In genomic region chr3:141385386-141386079, GRCh38 we compare ENCODE assay signal across 14 cellular contexts.
A peak's percentile ranks its signal among the peaks of the same experiment; 100 is the strongest.
DNase-seq lines count a peak whose midpoint lies in the region; ATAC-seq, FAIRE-seq and TF ChIP-seq lines count a peak whose summit lies in the region.
"Had no signal": no experiment of that assay in that cellular context is flagged by ENCODE, and none has a peak within 500 bp of the region (broad histone marks: within the 10 kb centered on the region; RNA-seq: fewer than 3 reads in every experiment).

No MANE protein-coding gene starts in this region.

- no peak for FAIRE-seq in HTR-8/SVneo (lab: Jason Lieb, UNC)
- FAIRE-seq: A204.1, H1 had no signal

- ATAC-seq in HG03460 (IDR thresholded peaks at IDR 0.05; ENCODE audit: unreplicated experiment) (no peak), GM19023 (IDR thresholded peaks at IDR 0.05; ENCODE audit: unreplicated experiment) (no peak)
- ATAC-seq: mucosa of descending colon had no signal

- H3K9me3 ChIP-seq in SK-N-MC (ENCODE audit: low read depth, low read length) (no peaks in the 10 kb centered on the region), subcutaneous abdominal adipose tissue (ENCODE audit: control insufficient read depth in 5 of 5, low read length in 5 of 5) (no peaks in the 10 kb centered on the region)
- H3K9me3 ChIP-seq: mucosa of descending colon had no signal

- H3K9ac ChIP-seq in SK-N-MC (ENCODE audit: insufficient read length) (peak overlapping the region; percentile 93), subcutaneous abdominal adipose tissue (ENCODE audit: low read length in 5 of 5) (peak overlapping the region in 1 of 5 donors; percentile 44)

- TF ChIP-seq CTCF in fibroblast of mammary gland (conservative IDR thresholded peaks at IDR 0.05; ENCODE audit: control insufficient read depth, insufficient read depth, low read depth, low read length): no peak

- H3K4me3 ChIP-seq in SK-N-MC: peak overlapping the region; percentile 85
- peak overlapping the region; percentile 56 for H3K4me3 ChIP-seq in fibroblast of mammary gland (ENCODE audit: control insufficient read depth, low read depth, low read length)
- H3K4me3 ChIP-seq in subcutaneous abdominal adipose tissue (ENCODE audit: low read depth in 1 of 5, low read length in 5 of 5): peak overlapping the region in 3 of 5 donors; percentile 34 to 60 (median 43)
- H3K4me3 ChIP-seq: mucosa of descending colon had no signal

- peak overlapping the region; percentile 97 for H3K27ac ChIP-seq in SK-N-MC
- peak overlapping the region; percentile 2 for H3K27ac ChIP-seq in subcutaneous abdominal adipose tissue (ENCODE audit: low read depth, low read length)

- H3K4me1 ChIP-seq in subcutaneous abdominal adipose tissue (ENCODE audit: control insufficient read depth in 5 of 5, insufficient read depth in 5 of 5, low read length in 5 of 5): peaks cover 0 to 32% (median 27%) of the 10 kb centered on the region in 5 donors

- no peaks in the 10 kb centered on the region for H3K27me3 ChIP-seq in subcutaneous abdominal adipose tissue (ENCODE audit: control insufficient read depth in 5 of 5, insufficient read depth in 4 of 5, low read length in 5 of 5)

- H3K36me3 ChIP-seq in SK-N-MC (ENCODE audit: insufficient read depth, low read length): no peaks in the 10 kb centered on the region
- H3K36me3 ChIP-seq in subcutaneous abdominal adipose tissue (ENCODE audit: control insufficient read depth in 5 of 5, insufficient read depth in 5 of 5, low read length in 5 of 5): peaks cover 3 to 11% (median 4%) of the 10 kb centered on the region in 5 donors

- DNase-seq in NCI-H82 (lab: John Stamatoyannopoulos, UW) (peak; percentile 30), NCI-H82 treated with DMSO at 0.1 percent for 48 hours (lab: John Stamatoyannopoulos, UW; ENCODE audit: unreplicated experiment) (no peak), SK-N-MC (ENCODE audit: low read depth, low spot score) (peak; percentile 90), fibroblast of mammary gland (ENCODE audit: low read depth) (no peak), HTR-8/SVneo (ENCODE audit: insufficient read length, low spot score) (no peak)
- DNase-seq: activated naive CD4-positive, alpha-beta T cell treated with anti-CD3 and anti-CD28 coated beads, Interleukin-2, amount 50 U/mL, for 16 hours; mucosa of descending colon; NCI-H2107; stimulated activated CD4-positive, alpha-beta T cell treated with anti-CD3 and anti-CD28 coated beads, Interleukin-2, amount 100 ng/mL, for 24 hours had no signal

Comparison
In these comparisons a context has a peak if more than half of its experiments do, and no peak if none do; other contexts are left out.
1. DNase-seq: peak in NCI-H82 (single experiment) and SK-N-MC (single experiment); none in NCI-H82 treated with DMSO at 0.1 percent for 48 hours (single experiment), fibroblast of mammary gland (single experiment) and HTR-8/SVneo (single experiment).
2. Peak in every context shown above with its lines, with median percentiles within 50 percentile points of each other: H3K4me3 ChIP-seq.